Comparison of ENCODE assay signal across 37 cellular contexts in genomic region chr5:129107637-129108036, GRCh38. TPM values are rescaled to one million over a fixed set of nuclear protein-coding genes. Genes with fewer than 3 reads are reported as not detected.
A peak's percentile ranks its signal among the peaks of the same experiment; 100 is the strongest.
DNase-seq lines count a peak whose midpoint lies in the region; ATAC-seq, FAIRE-seq and TF ChIP-seq lines count a peak whose summit lies in the region.
"Had no signal": no experiment of that assay in that cellular context is flagged by ENCODE, and none has a peak within 500 bp of the region (broad histone marks: within the 10 kb centered on the region; RNA-seq: fewer than 3 reads in every experiment).

No MANE protein-coding gene starts in this region.

- H3K4me1 Mint-ChIP-seq in memory B cell: peaks cover 2% of the 10 kb centered on the region
- H3K4me1 Mint-ChIP-seq in activated T-helper 17 cell treated with anti-CD3 and anti-CD28 coated beads, Interleukin-2, amount 50 U/mL, for 72 hours: peaks cover 10% of the 10 kb centered on the region
- H3K4me1 Mint-ChIP-seq: B cell, CD14-positive monocyte had no signal

- H3K27ac ChIP-seq in right lobe of liver: no peak overlapping the region
- no peak overlapping the region for H3K27ac ChIP-seq in HepG2 (ENCODE audit: extremely low read length, insufficient read depth, low read length)
- H3K27ac ChIP-seq in subcutaneous abdominal adipose tissue (ENCODE audit: low read depth, low read length): peak overlapping the region; percentile 56
- H3K27ac ChIP-seq: 22Rv1; A549; BLaER1; BLaER1 treated with 17β-estradiol and CSF1 and Interleukin-3, amounts not matched to agents 10 nM and 100 nM; C4-2B had no signal

- CTCF ChIA-PET in HepG2 (lab: Yijun Ruan, JAX; ENCODE audit: low intra/inter-chr PET ratio, low total read pairs): no interaction called here

- no peaks in the 10 kb centered on the region for H3K27me3 Mint-ChIP-seq in memory B cell
- H3K27me3 Mint-ChIP-seq in activated T-helper 17 cell treated with anti-CD3 and anti-CD28 coated beads, Interleukin-2, amount 50 U/mL, for 72 hours: no peaks in the 10 kb centered on the region
- H3K27me3 Mint-ChIP-seq: B cell; CD4-positive, alpha-beta memory T cell; CD4-positive, alpha-beta T cell; CD4-positive, CD25-positive, alpha-beta regulatory T cell; CD8-positive, alpha-beta memory T cell had no signal

- H3K9me3 Mint-ChIP-seq in memory B cell: no peaks in the 10 kb centered on the region
- no peaks in the 10 kb centered on the region for H3K9me3 Mint-ChIP-seq in activated T-helper 17 cell treated with anti-CD3 and anti-CD28 coated beads, Interleukin-2, amount 50 U/mL, for 72 hours
- H3K9me3 Mint-ChIP-seq: CD14-positive monocyte; CD4-positive, alpha-beta memory T cell; CD4-positive, alpha-beta T cell; CD4-positive, CD25-positive, alpha-beta regulatory T cell; CD8-positive, alpha-beta memory T cell; CD8-positive, alpha-beta T cell had no signal

- in situ Hi-C loops in HepG2 (cut with HindIII; ENCODE audit: extremely low pct_ligation_motif_present, low pct_unique_long_range_greater_than_20kb): loop anchor here (25.0 kb wide), 1 partner anchor 895 kb away; no protein-coding TSS in a partner anchor

- no peak for TF ChIP-seq EP300 in HepG2 (IDR thresholded peaks at IDR 0.05; ENCODE audit: low read depth in 2 of 2, low read length in 2 of 2)
- no peak for TF ChIP-seq EP300 in HepG2 (CRISPR knock-in tag; IDR thresholded peaks at IDR 0.05; ENCODE audit: borderline replicate concordance)

- no peaks in the 10 kb centered on the region for H4K20me1 ChIP-seq in HepG2 (ENCODE audit: insufficient read depth, low read length)

- H3K9me3 ChIP-seq in right lobe of liver: no peaks in the 10 kb centered on the region
- no peaks in the 10 kb centered on the region for H3K9me3 ChIP-seq in HepG2 (ENCODE audit: low read length)
- H3K9me3 ChIP-seq in subcutaneous abdominal adipose tissue (ENCODE audit: control insufficient read depth in 5 of 5, low read length in 5 of 5): no peaks in the 10 kb centered on the region
- H3K9me3 ChIP-seq: A549; BE2C; BLaER1; BLaER1 treated with 17β-estradiol and CSF1 and Interleukin-3, amounts not matched to agents 10 nM and 100 nM; Caco-2 had no signal

- peaks cover 25% of the 10 kb centered on the region for H3K36me3 Mint-ChIP-seq in memory B cell
- H3K36me3 Mint-ChIP-seq in activated T-helper 17 cell treated with anti-CD3 and anti-CD28 coated beads, Interleukin-2, amount 50 U/mL, for 72 hours (ENCODE audit: low read depth): peaks cover 70% of the 10 kb centered on the region

- peaks cover 9% of the 10 kb centered on the region for H3K79me2 ChIP-seq in HepG2 (ENCODE audit: insufficient read depth, low read length)

- peak overlapping the region; percentile 14 for H3K27ac Mint-ChIP-seq in memory B cell
- H3K27ac Mint-ChIP-seq in activated T-helper 17 cell treated with anti-CD3 and anti-CD28 coated beads, Interleukin-2, amount 50 U/mL, for 72 hours: no peak overlapping the region
- H3K27ac Mint-ChIP-seq: B cell; CD14-positive monocyte; CD4-positive, alpha-beta T cell; CD8-positive, alpha-beta memory T cell; CD8-positive, alpha-beta T cell had no signal

- no peak overlapping the region for H2AFZ ChIP-seq in HepG2 (ENCODE audit: low read length)

- 63% methylated on average over 1 of the region's 1 CpG for WGBS in right lobe of liver (ENCODE audit: insufficient coverage, low coverage, low lambda C conversion rate, missing lambda C conversion rate)
- whole genome bisulfite sequencing in HepG2 (ENCODE audit: low lambda C conversion rate): 86% methylated on average over 1 of the region's 1 CpG

- H3K27me3 ChIP-seq in right lobe of liver (no peaks in the 10 kb centered on the region), HepG2 (ENCODE audit: control insufficient read depth in 1 of 2, insufficient read depth in 2 of 2, low read length in 2 of 2) (no peaks in the 10 kb centered on the region; a peak in 1 of 5 replicates), subcutaneous abdominal adipose tissue (ENCODE audit: control insufficient read depth in 5 of 5, insufficient read depth in 4 of 5, low read length in 5 of 5) (no peaks in the 10 kb centered on the region)
- H3K27me3 ChIP-seq: BE2C; BLaER1; BLaER1 treated with 17β-estradiol and CSF1 and Interleukin-3, amounts not matched to agents 10 nM and 100 nM had no signal

- TF ChIP-seq POLR2A in right lobe of liver (IDR thresholded peaks at IDR 0.05): no peak
- no peak for TF ChIP-seq POLR2A in HepG2 (IDR thresholded peaks at IDR 0.05; ENCODE audit: insufficient read depth in 1 of 2, low read depth in 2 of 2, low read length in 2 of 2)

- peaks cover 0 to 10% (median 0%) of the 10 kb centered on the region in 4 donors for H3K4me1 ChIP-seq in right lobe of liver
- no peaks in the 10 kb centered on the region for H3K4me1 ChIP-seq in HepG2 (ENCODE audit: insufficient read depth, low read length)
- H3K4me1 ChIP-seq in subcutaneous abdominal adipose tissue (ENCODE audit: control insufficient read depth in 5 of 5, insufficient read depth in 5 of 5, low read length in 5 of 5): peaks cover 0 to 31% (median 14%) of the 10 kb centered on the region in 5 donors
- H3K4me1 ChIP-seq: A549, BLaER1, Caco-2 had no signal

- DNase-seq in right lobe of liver: no peak
- DNase-seq in HepG2 (ENCODE audit: low spot score): no peak
- no peak for DNase-seq in left lobe of liver (ENCODE audit: low spot score)
- no peak for DNase-seq in memory B cell (ENCODE audit: low spot score in 2 of 2)
- DNase-seq in Right ventricle myocardium inferior (ENCODE audit: missing footprints): no peak
- DNase-seq: 8988T; ACHN; AML-193; BE2C; C1 segment of cervical spinal cord; Caco-2; Calu3; CD4-positive, alpha-beta memory T cell; CD4-positive, alpha-beta T cell; CD4-positive, CD25-positive, alpha-beta regulatory T cell; CD8-positive, alpha-beta memory T cell; CD8-positive, alpha-beta T cell; COR-L47; DMS 273 treated with DMSO at 0.1 percent for 48 hours; DMS153; DMS53; DMS79; DMS79 treated with DMSO at 0.1 percent for 48 hours; DND-41; EL had no signal

- TF ChIP-seq CTCF in right lobe of liver (IDR thresholded peaks at IDR 0.05): no peak
- TF ChIP-seq CTCF in HepG2 (CRISPR knock-in tag; IDR thresholded peaks at IDR 0.05): no peak

- intact Hi-C loops in right lobe of liver (cut with DNase I) (no loop called here), HepG2 (cut with micrococcal nuclease; ENCODE audit: unreplicated experiment) (no loop called here), Right ventricle myocardium inferior (cut with DNase I) (no loop called here)

- no TSS peak for BruUV-seq in HepG2 (replicated peaks; lab: Mats Ljungman, UMichigan)

- peak in 3 of 4 donors; percentile 40 to 67 (median 60) for ATAC-seq in right lobe of liver
- ATAC-seq in HepG2: no peak
- peak; percentile 53 for ATAC-seq in left lobe of liver
- ATAC-seq in memory B cell (ENCODE audit: low read depth): no peak
- no peak for ATAC-seq in GM21528 (IDR thresholded peaks at IDR 0.05; ENCODE audit: low FRiP score, unreplicated experiment)
- ATAC-seq in activated T-helper 17 cell treated with anti-CD3 and anti-CD28 coated beads, Interleukin-2, amount 50 U/mL, for 72 hours (replicated peaks): no peak
- no peak for ATAC-seq in Right ventricle myocardium inferior
- ATAC-seq: A549; CD8-positive, alpha-beta T cell had no signal

- H3K9ac ChIP-seq in HepG2 (ENCODE audit: insufficient read depth, low read depth, low read length): no peak overlapping the region
- H3K9ac ChIP-seq in subcutaneous abdominal adipose tissue (ENCODE audit: low read length in 5 of 5): no peak overlapping the region
- H3K9ac ChIP-seq: BLaER1; BLaER1 treated with 17β-estradiol and CSF1 and Interleukin-3, amounts not matched to agents 10 nM and 100 nM had no signal

- H3K4me2 ChIP-seq in HepG2 (ENCODE audit: low read depth, low read length): no peak overlapping the region
- H3K4me2 ChIP-seq: A549; BLaER1; BLaER1 treated with 17β-estradiol and CSF1 and Interleukin-3, amounts not matched to agents 10 nM and 100 nM had no signal

- no peak for FAIRE-seq in HepG2 (lab: Jason Lieb, UNC)
- FAIRE-seq: A204.1, A549, D721Med had no signal

- POLR2A ChIA-PET in HepG2 (lab: Yijun Ruan, JAX): no interaction called here

- H3K4me3 Mint-ChIP-seq in memory B cell: no peak overlapping the region
- H3K4me3 Mint-ChIP-seq in activated T-helper 17 cell treated with anti-CD3 and anti-CD28 coated beads, Interleukin-2, amount 50 U/mL, for 72 hours: no peak overlapping the region
- H3K4me3 Mint-ChIP-seq: B cell; CD14-positive monocyte; CD4-positive, alpha-beta T cell; CD4-positive, CD25-positive, alpha-beta regulatory T cell; CD8-positive, alpha-beta memory T cell; CD8-positive, alpha-beta T cell had no signal

- H3K36me3 ChIP-seq in right lobe of liver: peaks cover 0 to 7% (median 4%) of the 10 kb centered on the region in 4 donors
- peaks cover 6 to 30% of the 10 kb centered on the region in 2 experiments; a peak in 4 of 5 replicates for H3K36me3 ChIP-seq in HepG2 (replicated peaks in 1 of 2; ENCODE audit: control insufficient read depth in 1 of 2, insufficient read depth in 2 of 2, low read length in 2 of 2)
- peaks cover 12 to 28% (median 23%) of the 10 kb centered on the region in 5 donors for H3K36me3 ChIP-seq in subcutaneous abdominal adipose tissue (ENCODE audit: control insufficient read depth in 5 of 5, insufficient read depth in 5 of 5, low read length in 5 of 5)

- H3K4me3 ChIP-seq in right lobe of liver (no peak overlapping the region), HepG2 (replicated peaks in 1 of 3; ENCODE audit: insufficient read depth in 1 of 3, low read depth in 2 of 3, low read length in 3 of 3) (no peak overlapping the region), subcutaneous abdominal adipose tissue (ENCODE audit: low read depth in 1 of 5, low read length in 5 of 5) (no peak overlapping the region)
- H3K4me3 ChIP-seq: A549; BLaER1; BLaER1 treated with 17β-estradiol and CSF1 and Interleukin-3, amounts not matched to agents 10 nM and 100 nM had no signal

- TF ChIP-seq RAD21 in HepG2 (CRISPR knock-in tag; IDR thresholded peaks at IDR 0.05): no peak

RNA-seq across cellular contexts. Expression of gene ISOC1, which starts 13.1 kb away (rescaled TPM):
- 10 to 100 TPM; 32.2 to 52.8 (median 44.4) TPM for total RNA-seq in right lobe of liver
- total RNA-seq in HepG2 (2016; rRNA removed; fragmentation: Illumina TruSeq; extraction: Trizol): 51.3 and 65.0 TPM in 2 replicates
- total RNA-seq in HepG2 (2016; cell fraction: cytosol; rRNA removed; fragmentation: Illumina TruSeq; extraction: Trizol; ENCODE audit: low read depth): 15.5 and 15.7 TPM in 2 replicates
- 51.7 and 63.3 TPM in 2 replicates for total RNA-seq in HepG2 (2016; cell fraction: insoluble cytoplasmic fraction; rRNA removed; fragmentation: Illumina TruSeq; extraction: Trizol)
- 27.2 and 27.5 TPM in 2 replicates for total RNA-seq in HepG2 (2016; cell fraction: membrane; rRNA removed; fragmentation: Illumina TruSeq; extraction: Trizol)
- total RNA-seq in HepG2 (2016; cell fraction: nucleus; rRNA removed; fragmentation: Illumina TruSeq; extraction: Trizol): 35.1 and 38.5 TPM in 2 replicates
- polyA plus RNA-seq in HepG2 (2011; rRNA removed): 22.1 and 25.7 TPM in 2 replicates
- polyA plus RNA-seq in HepG2 (2011; cell fraction: cytosol; rRNA removed): 16.8 and 22.5 TPM in 2 replicates
- 11.6 and 11.8 TPM in 2 replicates for polyA plus RNA-seq in HepG2 (2011; cell fraction: nucleus; rRNA removed)
- 22.3 and 26.6 TPM in 2 replicates for polyA plus RNA-seq in HepG2 (2012)
- 6.3 and 8.5 TPM in 2 replicates for polyA plus RNA-seq in HepG2 (2016; cell fraction: cytosol; fragmentation: Illumina TruSeq; extraction: Trizol; ENCODE audit: low read depth)
- 89.1 and 90.6 TPM in 2 replicates for polyA plus RNA-seq in HepG2 (2016; cell fraction: insoluble cytoplasmic fraction; fragmentation: Illumina TruSeq; extraction: Trizol; ENCODE audit: low read depth)
- 21.1 and 21.2 TPM in 2 replicates for polyA plus RNA-seq in HepG2 (2016; cell fraction: membrane; fragmentation: Illumina TruSeq; extraction: Trizol; ENCODE audit: low read depth)
- polyA plus RNA-seq in HepG2 (2016; cell fraction: nucleus; fragmentation: Illumina TruSeq; extraction: Trizol; ENCODE audit: insufficient read depth, low read depth): 52.9 and 62.0 TPM in 2 replicates
- polyA minus RNA-seq in HepG2 (2011; rRNA and poly(A)+ RNA removed; ENCODE audit: low replicate concordance): 30.2 and 33.7 TPM in 2 replicates
- 20.3 and 24.0 TPM in 2 replicates for polyA minus RNA-seq in HepG2 (2011; cell fraction: cytosol; rRNA and poly(A)+ RNA removed)
- 37.9 and 43.9 TPM in 2 replicates for polyA minus RNA-seq in HepG2 (2011; cell fraction: nucleus; rRNA and poly(A)+ RNA removed)
- total RNA-seq in left lobe of liver: 37.4 TPM
- 10 to 100 TPM; 14.4 to 24.1 TPM for total RNA-seq in activated T-helper 17 cell treated with anti-CD3 and anti-CD28 coated beads, Interleukin-2, amount 50 U/mL, for 72 hours
- 120 TPM for total RNA-seq in Right ventricle myocardium inferior

Comparison
In these comparisons a context has a peak if more than half of its experiments do, and no peak if none do; other contexts are left out.
1. ATAC-seq: peak in right lobe of liver (3 of 4) and left lobe of liver (single experiment); none in HepG2 (single experiment), memory B cell (single experiment), GM21528 (single experiment), activated T-helper 17 cell treated with anti-CD3 and anti-CD28 coated beads, Interleukin-2, amount 50 U/mL, for 72 hours (single experiment) and Right ventricle myocardium inferior (single experiment).